ENCODE assay signal across 8 cellular contexts in genomic region chr2:25252291-25253152, GRCh38.
DNase-seq lines count a peak whose midpoint lies in the region; ATAC-seq and TF ChIP-seq lines count a peak whose summit lies in the region.

No MANE protein-coding gene starts in this region.

- intact Hi-C loops in activated naive CD4-positive, alpha-beta T cell treated with anti-CD3 and anti-CD28 coated beads for 36 hours (cut with micrococcal nuclease) = no loop called here

- peaks cover 9% of the 10 kb centered on the region for H3K4me1 ChIP-seq in NT2/D1 (ENCODE audit: insufficient read depth, insufficient read length)
- H3K4me1 ChIP-seq in cardiac muscle cell (ENCODE audit: low read depth) = peaks cover 34% of the 10 kb centered on the region

- peak overlapping the region; percentile 53 for H3K27ac Mint-ChIP-seq in activated naive CD4-positive, alpha-beta T cell treated with anti-CD3 and anti-CD28 coated beads for 36 hours
- H3K27ac Mint-ChIP-seq in progenitor cell of endocrine pancreas = peak overlapping the region; percentile 96

- DNase-seq in DMS153 treated with DMSO at 0.1 percent for 48 hours (lab: John Stamatoyannopoulos, UW; ENCODE audit: unreplicated experiment) (peak; percentile 42), NT2/D1 (ENCODE audit: low read depth, low spot score) (peak; percentile 92), cardiac muscle cell (ENCODE audit: low read depth in 1 of 2, low spot score in 1 of 2) (peak; percentile 83 to 95), progenitor cell of endocrine pancreas (ENCODE audit: low spot score, unreplicated experiment) (peak; percentile 90), occipital lobe (lab: John Stamatoyannopoulos, UW) (no peak)
- peak; percentile 60 for DNase-seq in activated naive CD4-positive, alpha-beta T cell treated with anti-CD3 and anti-CD28 coated beads for 36 hours

- TF ChIP-seq CTCF in cardiac muscle cell (IDR thresholded peaks at IDR 0.05; ENCODE audit: low read depth, low read length) (no peak), progenitor cell of endocrine pancreas (IDR thresholded peaks at IDR 0.05; ENCODE audit: unreplicated experiment) (no peak)

- H3K27me3 Mint-ChIP-seq in activated naive CD4-positive, alpha-beta T cell treated with anti-CD3 and anti-CD28 coated beads for 36 hours (ENCODE audit: low read depth) = no peaks in the 10 kb centered on the region
- H3K27me3 Mint-ChIP-seq in progenitor cell of endocrine pancreas = peaks cover 3% of the 10 kb centered on the region

- H3K4me3 Mint-ChIP-seq in activated naive CD4-positive, alpha-beta T cell treated with anti-CD3 and anti-CD28 coated beads for 36 hours = peak overlapping the region; percentile 81
- H3K4me3 Mint-ChIP-seq in progenitor cell of endocrine pancreas (ENCODE audit: low read depth) = peak overlapping the region; percentile 86

- H3K4me3 ChIP-seq in NT2/D1 (ENCODE audit: insufficient read length, low read depth) = peak overlapping the region; percentile 47
- H3K4me3 ChIP-seq in cardiac muscle cell = peak overlapping the region; percentile 32

- no peaks in the 10 kb centered on the region for H3K9me3 ChIP-seq in NT2/D1 (ENCODE audit: insufficient read depth, low read length)
- H3K9me3 ChIP-seq in cardiac muscle cell (ENCODE audit: low read depth) = no peaks in the 10 kb centered on the region

- H3K36me3 Mint-ChIP-seq in activated naive CD4-positive, alpha-beta T cell treated with anti-CD3 and anti-CD28 coated beads for 36 hours (ENCODE audit: low read depth) = peaks cover 27% of the 10 kb centered on the region
- peaks cover 18% of the 10 kb centered on the region for H3K36me3 Mint-ChIP-seq in progenitor cell of endocrine pancreas (ENCODE audit: insufficient read depth)

- peak overlapping the region; percentile 91 for H3K27ac ChIP-seq in cardiac muscle cell

- H3K36me3 ChIP-seq in NT2/D1 (ENCODE audit: insufficient read depth, insufficient read length, low read length) (peaks cover 20% of the 10 kb centered on the region), cardiac muscle cell (peaks cover 3% of the 10 kb centered on the region)

- H3K27me3 ChIP-seq in NT2/D1 (ENCODE audit: insufficient read depth, insufficient read length) (no peaks in the 10 kb centered on the region), cardiac muscle cell (no peaks in the 10 kb centered on the region)

- no peaks in the 10 kb centered on the region for H3K9me3 Mint-ChIP-seq in activated naive CD4-positive, alpha-beta T cell treated with anti-CD3 and anti-CD28 coated beads for 36 hours
- no peaks in the 10 kb centered on the region for H3K9me3 Mint-ChIP-seq in progenitor cell of endocrine pancreas (ENCODE audit: low read depth)

- peak overlapping the region; percentile 72 for H3K9ac ChIP-seq in NT2/D1 (ENCODE audit: insufficient read length, low read depth)

- peaks cover 18% of the 10 kb centered on the region for H3K4me1 Mint-ChIP-seq in activated naive CD4-positive, alpha-beta T cell treated with anti-CD3 and anti-CD28 coated beads for 36 hours (ENCODE audit: low read depth)
- peaks cover 38% of the 10 kb centered on the region for H3K4me1 Mint-ChIP-seq in progenitor cell of endocrine pancreas (ENCODE audit: low read depth)

- ATAC-seq in HG03045 (IDR thresholded peaks at IDR 0.05; ENCODE audit: unreplicated experiment) (peak; percentile 49), GM21786 (IDR thresholded peaks at IDR 0.05; ENCODE audit: unreplicated experiment) (no peak)

- CTCF ChIA-PET in activated naive CD4-positive, alpha-beta T cell treated with anti-CD3 and anti-CD28 coated beads for 36 hours (lab: Charles Lee) = interaction anchor here (0.6 to 1.1 kb wide), 2 partner anchors 110 to 626 kb away, joined by 3 to 4 read pairs; no protein-coding TSS in a partner anchor
